13 cellular contexts compared by ENCODE assay signal in the genomic region with DNA sequence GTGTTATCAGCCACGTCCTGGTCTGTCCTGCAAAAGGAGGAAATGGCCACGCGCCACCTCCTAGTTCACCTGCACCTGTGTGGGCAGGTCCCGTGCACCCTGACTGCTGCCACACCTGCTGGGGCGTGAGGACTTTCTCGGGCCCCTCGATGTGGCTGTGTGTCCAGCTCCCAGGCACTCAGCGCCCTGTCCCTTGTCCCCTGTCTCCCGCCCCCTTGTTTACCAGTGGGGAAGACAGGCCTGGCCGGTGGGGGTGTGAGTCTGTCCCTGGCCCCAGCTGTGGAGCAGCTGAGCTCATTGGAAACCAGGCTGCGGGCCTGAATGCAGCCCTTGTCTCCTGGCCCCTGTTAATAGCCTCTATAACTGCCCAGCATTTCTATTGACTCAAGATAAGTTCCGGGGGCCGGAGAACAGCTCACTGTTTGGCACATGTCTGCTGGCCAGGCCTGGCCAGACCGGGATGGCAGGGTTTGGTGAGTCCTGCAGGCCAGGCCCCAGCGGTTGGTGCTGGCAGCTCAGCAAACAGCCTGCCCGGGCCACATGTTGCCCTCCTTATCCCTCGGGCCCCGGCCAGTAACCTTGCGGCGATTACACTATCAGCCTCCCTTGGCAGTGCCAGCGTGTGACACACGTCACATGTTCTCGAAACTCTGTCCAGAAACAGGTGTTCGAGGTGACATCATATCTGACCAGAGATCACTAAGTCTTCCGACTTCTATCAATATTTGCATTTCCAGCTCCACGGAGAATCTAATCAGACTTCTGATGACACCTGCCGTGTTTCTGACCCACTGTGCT. TPM values are rescaled to one million over a fixed set of nuclear protein-coding genes. Genes with fewer than 3 reads are reported as not detected.
DNase-seq lines count a peak whose midpoint lies in the region; ATAC-seq and TF ChIP-seq lines count a peak whose summit lies in the region.
"Had no signal": no experiment of that assay in that cellular context is flagged by ENCODE, and none has a peak within 500 bp of the region (broad histone marks: within the 10 kb centered on the region; RNA-seq: fewer than 3 reads in every experiment).

No MANE protein-coding gene starts in this region.

- no peak for TF ChIP-seq POLR2A in prostate gland (IDR thresholded peaks at IDR 0.05)

- peak; percentile 76 for DNase-seq in COLO668 (lab: John Stamatoyannopoulos, UW; ENCODE audit: unreplicated experiment)
- peak; percentile 75 to 80 for DNase-seq in left colon
- peak; percentile 80 for DNase-seq in prostate gland (ENCODE audit: low spot score)
- no peak for DNase-seq in OCI-M2 (lab: John Stamatoyannopoulos, UW; ENCODE audit: unreplicated experiment)
- no peak for DNase-seq in HAP-1 (ENCODE audit: low spot score in 2 of 2)
- DNase-seq: glutamatergic neuron, mesenchymal stem cell, NCI-H446 had no signal

- H3K9me3 ChIP-seq in prostate gland (no peaks in the 10 kb centered on the region), HAP-1 (no peaks in the 10 kb centered on the region)

- peaks cover 27% of the 10 kb centered on the region for H3K4me1 Mint-ChIP-seq in brain

- peak; percentile 76 for ATAC-seq in left colon
- ATAC-seq in HG03571 (IDR thresholded peaks at IDR 0.05; ENCODE audit: unreplicated experiment), result no peak
- no peak for ATAC-seq in HG02970 (IDR thresholded peaks at IDR 0.05; ENCODE audit: low FRiP score, unreplicated experiment)

- intact Hi-C loops in left colon (cut with DNase I, micrococcal nuclease) (no loop called here), prostate gland (cut with DNase I) (no loop called here)

- in situ Hi-C loops in HAP-1 (cut with MboI; ENCODE audit: low sequenced_read_pairs), result no loop called here

- peaks cover 0 to 6% (median 3%) of the 10 kb centered on the region in 5 experiments for H3K9me3 Mint-ChIP-seq in brain
- H3K9me3 Mint-ChIP-seq: activated naive CD4-positive, alpha-beta T cell treated with anti-CD3 and anti-CD28 coated beads, Interleukin-2, amount 50 U/mL, for 24 hours had no signal

- 64% methylated on average over 27 of the region's 27 CpGs for WGBS in prostate gland

- H3K4me1 ChIP-seq in prostate gland (replicated peaks), result peaks cover 15% of the 10 kb centered on the region
- H3K4me1 ChIP-seq in HAP-1, result no peaks in the 10 kb centered on the region

- H3K4me3 ChIP-seq in prostate gland, result no peak overlapping the region
- no peak overlapping the region for H3K4me3 ChIP-seq in HAP-1
- H3K4me3 ChIP-seq: smooth muscle cell had no signal

- H3K36me3 Mint-ChIP-seq in brain, result no peaks in the 10 kb centered on the region
- H3K36me3 Mint-ChIP-seq: activated naive CD4-positive, alpha-beta T cell treated with anti-CD3 and anti-CD28 coated beads, Interleukin-2, amount 50 U/mL, for 24 hours had no signal

- H3K36me3 ChIP-seq in prostate gland, result no peaks in the 10 kb centered on the region
- H3K36me3 ChIP-seq in HAP-1 (replicated peaks), result no peaks in the 10 kb centered on the region

- no peak overlapping the region for H3K4me3 Mint-ChIP-seq in brain
- H3K4me3 Mint-ChIP-seq: activated naive CD4-positive, alpha-beta T cell treated with anti-CD3 and anti-CD28 coated beads, Interleukin-2, amount 50 U/mL, for 24 hours had no signal

- H3K27me3 ChIP-seq in prostate gland (replicated peaks; ENCODE audit: insufficient read depth) (no peaks in the 10 kb centered on the region), HAP-1 (ENCODE audit: low read depth) (no peaks in the 10 kb centered on the region)

- H3K27ac Mint-ChIP-seq in brain, result peak overlapping the region in 3 of 5 experiments; percentile 32 to 84 (median 77)
- H3K27ac Mint-ChIP-seq: activated naive CD4-positive, alpha-beta T cell treated with anti-CD3 and anti-CD28 coated beads, Interleukin-2, amount 50 U/mL, for 24 hours had no signal

- TF ChIP-seq CTCF in brain (conservative IDR thresholded peaks at IDR 0.05) (no peak), prostate gland (IDR thresholded peaks at IDR 0.05) (peak in 2 of 4 experiments; percentile 27 to 41)

- no peaks in the 10 kb centered on the region for H3K27me3 Mint-ChIP-seq in brain
- H3K27me3 Mint-ChIP-seq: activated naive CD4-positive, alpha-beta T cell treated with anti-CD3 and anti-CD28 coated beads, Interleukin-2, amount 50 U/mL, for 24 hours had no signal

- peak overlapping the region; percentile 81 to 84 for H3K27ac ChIP-seq in prostate gland

RNA-seq across cellular contexts. Expression of a gene that starts 52.1 kb away (rescaled TPM):
- polyA plus RNA-seq in brain (ENCODE audit: insufficient read depth, low read depth, low replicate concordance), result not detected
- total RNA-seq in left colon, result under 1 TPM in 1 of 2 donors, not detected in 1; 0.92 TPM
- total RNA-seq in prostate gland, result not detected
- total RNA-seq: smooth muscle cell had no signal
- polyA plus RNA-seq: smooth muscle cell had no signal

Comparison
In these comparisons a context has a peak if more than half of its experiments do, and no peak if none do; other contexts are left out.
1. DNase-seq: peak in COLO668 (single experiment), left colon (2 of 2) and prostate gland (single experiment); none in OCI-M2 (single experiment) and HAP-1 (0 of 2).